In genomic region chr4:54085284-54085683, GRCh38 we compare ENCODE assay signal across 11 cellular contexts. TPM values are rescaled to one million over a fixed set of nuclear protein-coding genes. Genes with fewer than 3 reads are reported as not detected.
A peak's percentile ranks its signal among the peaks of the same experiment; 100 is the strongest.
DNase-seq lines count a peak whose midpoint lies in the region; ATAC-seq and TF ChIP-seq lines count a peak whose summit lies in the region.
"Had no signal": no experiment of that assay in that cellular context is flagged by ENCODE, and none has a peak within 500 bp of the region (broad histone marks: within the 10 kb centered on the region; RNA-seq: fewer than 3 reads in every experiment).

No MANE protein-coding gene starts in this region.

- H3K4me3 Mint-ChIP-seq in osteocyte (ENCODE audit: unreplicated experiment), result no peak overlapping the region
- H3K4me3 Mint-ChIP-seq in activated CD4-positive, alpha-beta T cell treated with anti-CD3 and anti-CD28 coated beads for 36 hours, result no peak overlapping the region
- H3K4me3 Mint-ChIP-seq: activated T-cell treated with anti-CD3 and anti-CD28 coated beads, Interleukin-2, amount 50 U/mL, for 72 hours had no signal

- no peaks in the 10 kb centered on the region for H3K27me3 Mint-ChIP-seq in osteocyte (ENCODE audit: unreplicated experiment)
- H3K27me3 Mint-ChIP-seq in activated CD4-positive, alpha-beta T cell treated with anti-CD3 and anti-CD28 coated beads for 36 hours, result peaks cover 10% of the 10 kb centered on the region

- no peaks in the 10 kb centered on the region for H3K36me3 Mint-ChIP-seq in osteocyte (ENCODE audit: unreplicated experiment)
- H3K36me3 Mint-ChIP-seq in activated CD4-positive, alpha-beta T cell treated with anti-CD3 and anti-CD28 coated beads for 36 hours (ENCODE audit: low read depth), result no peaks in the 10 kb centered on the region

- intact Hi-C loops in activated CD4-positive, alpha-beta T cell treated with anti-CD3 and anti-CD28 coated beads for 36 hours (cut with DNase I, micrococcal nuclease), result no loop called here

- POLR2A ChIA-PET in activated CD4-positive, alpha-beta T cell treated with anti-CD3 and anti-CD28 coated beads for 36 hours (lab: Charles Lee), result interaction anchor here (0.6 kb wide), 1 partner anchor 51 kb away, joined by 4 read pairs; no protein-coding TSS in a partner anchor

- no peak for ATAC-seq in GM19328 (IDR thresholded peaks at IDR 0.05; ENCODE audit: unreplicated experiment)
- ATAC-seq in GM18870 (IDR thresholded peaks at IDR 0.05; ENCODE audit: unreplicated experiment), result no peak
- ATAC-seq in activated CD4-positive, alpha-beta T cell treated with anti-CD3 and anti-CD28 coated beads for 36 hours, result no peak

- H3K4me1 Mint-ChIP-seq in osteocyte (ENCODE audit: unreplicated experiment), result peaks cover 35% of the 10 kb centered on the region
- H3K4me1 Mint-ChIP-seq in activated CD4-positive, alpha-beta T cell treated with anti-CD3 and anti-CD28 coated beads for 36 hours, result no peaks in the 10 kb centered on the region

- peak overlapping the region; percentile 35 for H3K27ac Mint-ChIP-seq in osteocyte (ENCODE audit: unreplicated experiment)
- H3K27ac Mint-ChIP-seq in activated CD4-positive, alpha-beta T cell treated with anti-CD3 and anti-CD28 coated beads for 36 hours, result no peak overlapping the region
- H3K27ac Mint-ChIP-seq: activated T-cell treated with anti-CD3 and anti-CD28 coated beads, Interleukin-2, amount 50 U/mL, for 72 hours had no signal

- DNase-seq in GM04504 (ENCODE audit: low read depth), result peak; percentile 84
- DNase-seq in SHP77 (lab: John Stamatoyannopoulos, UW), result peak; percentile 74 to 85
- peak; percentile 91 for DNase-seq in fibroblast of pulmonary artery (ENCODE audit: low read depth)
- peak; percentile 78 for DNase-seq in osteocyte (ENCODE audit: extremely low spot score, unreplicated experiment)
- no peak for DNase-seq in activated CD4-positive, alpha-beta T cell treated with anti-CD3 and anti-CD28 coated beads for 36 hours
- no peak for DNase-seq in HT-29 (ENCODE audit: low spot score)
- DNase-seq: activated T-cell treated with anti-CD3 and anti-CD28 coated beads, Interleukin-2, amount 50 U/mL, for 72 hours; transverse colon had no signal

- no peaks in the 10 kb centered on the region for H3K9me3 Mint-ChIP-seq in osteocyte (ENCODE audit: unreplicated experiment)
- H3K9me3 Mint-ChIP-seq in activated CD4-positive, alpha-beta T cell treated with anti-CD3 and anti-CD28 coated beads for 36 hours (ENCODE audit: low read depth), result no peaks in the 10 kb centered on the region
- H3K9me3 Mint-ChIP-seq: activated T-cell treated with anti-CD3 and anti-CD28 coated beads, Interleukin-2, amount 50 U/mL, for 72 hours had no signal

- CTCF ChIA-PET in activated CD4-positive, alpha-beta T cell treated with anti-CD3 and anti-CD28 coated beads for 36 hours (lab: Charles Lee), result no interaction called here

- TF ChIP-seq CTCF in fibroblast of pulmonary artery (IDR thresholded peaks at IDR 0.05; ENCODE audit: low read length, missing control alignments) (no peak), osteocyte (IDR thresholded peaks at IDR 0.05) (no peak)

- H3K4me3 ChIP-seq in fibroblast of pulmonary artery (replicated peaks; ENCODE audit: low read depth, low read length), result no peak overlapping the region
- H3K4me3 ChIP-seq: transverse colon had no signal

RNA-seq across cellular contexts. Expression of gene GSX2, which starts 14.7 kb away (rescaled TPM):
- total RNA-seq in osteocyte, result 0.35 and 0.47 TPM in 2 replicates
- not detected for total RNA-seq in activated CD4-positive, alpha-beta T cell treated with anti-CD3 and anti-CD28 coated beads for 36 hours
- total RNA-seq in HT-29 (2014; rRNA removed; shearing (Covaris generic)), result not detected in 2 replicates
- total RNA-seq: activated T-cell treated with anti-CD3 and anti-CD28 coated beads, Interleukin-2, amount 50 U/mL, for 72 hours; H1; transverse colon had no signal

RNA-seq across cellular contexts. Expression of gene CHIC2, which starts 20.9 kb away (rescaled TPM):
- 55.9 and 64.1 TPM in 2 replicates for total RNA-seq in osteocyte
- total RNA-seq in activated CD4-positive, alpha-beta T cell treated with anti-CD3 and anti-CD28 coated beads for 36 hours, result 10 to 100 TPM; 14.7 to 17.7 TPM
- 15.2 and 15.5 TPM in 2 replicates for total RNA-seq in HT-29 (2014; rRNA removed; shearing (Covaris generic))

Comparison
In these comparisons a context has a peak if more than half of its experiments do, and no peak if none do; other contexts are left out.
1. DNase-seq: peak in GM04504 (single experiment), SHP77 (2 of 2), fibroblast of pulmonary artery (single experiment) and osteocyte (single experiment); none in activated CD4-positive, alpha-beta T cell treated with anti-CD3 and anti-CD28 coated beads for 36 hours (single experiment) and HT-29 (single experiment).